ENCODE assay signal across 16 cellular contexts in genomic region chr22:20400606-20401375, GRCh38. TPM values are rescaled to one million over a fixed set of nuclear protein-coding genes. Genes with fewer than 3 reads are reported as not detected.
DNase-seq lines count a peak whose midpoint lies in the region; ATAC-seq and TF ChIP-seq lines count a peak whose summit lies in the region.
"Had no signal": no experiment of that assay in that cellular context is flagged by ENCODE, and none has a peak within 500 bp of the region (broad histone marks: within the 10 kb centered on the region; RNA-seq: fewer than 3 reads in every experiment).

No MANE protein-coding gene starts in this region.

- H3K36me3 ChIP-seq in BLaER1 (peaks cover 57% of the 10 kb centered on the region), thyroid gland (peaks cover 4 to 7% of the 10 kb centered on the region in 2 donors)

- H3K4me1 ChIP-seq in BLaER1 (peaks cover 44% of the 10 kb centered on the region), thyroid gland (peaks cover 4 to 18% of the 10 kb centered on the region in 2 donors)

- DNase-seq in ecto neural progenitor cell (ENCODE audit: low spot score): peak; percentile 22
- DNase-seq in left lobe of liver (ENCODE audit: low spot score): peak; percentile 37
- DNase-seq in thyroid gland: peak; percentile 71 to 75
- DNase-seq in NCI-H2171 treated with DMSO at 0.1 percent for 48 hours (lab: John Stamatoyannopoulos, UW): no peak
- DNase-seq in GM20000 (ENCODE audit: low spot score): no peak
- no peak for DNase-seq in activated T-cell treated with anti-CD3 and anti-CD28 coated beads, Interleukin-2, amount 50 U/mL, for 24 hours
- DNase-seq in activated T-helper 2 cell treated with anti-CD3 and anti-CD28 coated beads, Interferon-gamma antibody, Interleukin-2, Interleukin-4, amounts not matched to agents 10 μg/mL and 5 μg/mL and 100 μg/mL, durations not matched to agents 14 hours and 24 hours and 36 hours (ENCODE audit: low spot score): no peak
- DNase-seq: 8988T; CD8-positive, alpha-beta T cell; COR-L47; DMS153; DMS79 treated with DMSO at 0.1 percent for 48 hours; EL had no signal

- peaks cover 54% of the 10 kb centered on the region for H3K36me3 Mint-ChIP-seq in activated T-cell treated with anti-CD3 and anti-CD28 coated beads, Interleukin-2, amount 50 U/mL, for 24 hours (ENCODE audit: low read depth)
- peaks cover 24% of the 10 kb centered on the region for H3K36me3 Mint-ChIP-seq in activated T-helper 2 cell treated with anti-CD3 and anti-CD28 coated beads, Interferon-gamma antibody, Interleukin-2, Interleukin-4, amounts not matched to agents 10 μg/mL and 5 μg/mL and 100 μg/mL, durations not matched to agents 14 hours and 24 hours and 36 hours (ENCODE audit: low read depth)

- no peaks in the 10 kb centered on the region for H3K27me3 Mint-ChIP-seq in activated T-cell treated with anti-CD3 and anti-CD28 coated beads, Interleukin-2, amount 50 U/mL, for 24 hours
- no peaks in the 10 kb centered on the region for H3K27me3 Mint-ChIP-seq in activated T-helper 2 cell treated with anti-CD3 and anti-CD28 coated beads, Interferon-gamma antibody, Interleukin-2, Interleukin-4, amounts not matched to agents 10 μg/mL and 5 μg/mL and 100 μg/mL, durations not matched to agents 14 hours and 24 hours and 36 hours (ENCODE audit: low read depth)

- H3K27ac Mint-ChIP-seq in activated T-cell treated with anti-CD3 and anti-CD28 coated beads, Interleukin-2, amount 50 U/mL, for 24 hours: no peak overlapping the region
- H3K27ac Mint-ChIP-seq in activated T-helper 2 cell treated with anti-CD3 and anti-CD28 coated beads, Interferon-gamma antibody, Interleukin-2, Interleukin-4, amounts not matched to agents 10 μg/mL and 5 μg/mL and 100 μg/mL, durations not matched to agents 14 hours and 24 hours and 36 hours: no peak overlapping the region
- H3K27ac Mint-ChIP-seq: CD8-positive, alpha-beta T cell had no signal

- no peak overlapping the region for H3K4me3 ChIP-seq in BLaER1
- H3K4me3 ChIP-seq in thyroid gland (replicated peaks in 1 of 3): no peak overlapping the region

- no peaks in the 10 kb centered on the region for H3K9me3 ChIP-seq in BLaER1
- no peaks in the 10 kb centered on the region for H3K9me3 ChIP-seq in thyroid gland

- no peak overlapping the region for H3K27ac ChIP-seq in BLaER1
- no peak overlapping the region for H3K27ac ChIP-seq in thyroid gland
- H3K27ac ChIP-seq: C4-2B had no signal

- peak overlapping the region; percentile 52 for H3K4me2 ChIP-seq in BLaER1

- peak overlapping the region; percentile 11; the same call in 1 of the 2 replicates for H3K9ac ChIP-seq in BLaER1

- H3K4me1 Mint-ChIP-seq in activated T-cell treated with anti-CD3 and anti-CD28 coated beads, Interleukin-2, amount 50 U/mL, for 24 hours (ENCODE audit: low read depth): peaks cover 21% of the 10 kb centered on the region
- H3K4me1 Mint-ChIP-seq in activated T-helper 2 cell treated with anti-CD3 and anti-CD28 coated beads, Interferon-gamma antibody, Interleukin-2, Interleukin-4, amounts not matched to agents 10 μg/mL and 5 μg/mL and 100 μg/mL, durations not matched to agents 14 hours and 24 hours and 36 hours (ENCODE audit: low read depth): peaks cover 10% of the 10 kb centered on the region

- TF ChIP-seq CTCF in thyroid gland (IDR thresholded peaks at IDR 0.05) (no peak), GM20000 (IDR thresholded peaks at IDR 0.05; ENCODE audit: extremely low read depth, missing control alignments) (no peak)

- WGBS in thyroid gland, 2 donors: 64 to 82% methylated on average over 9 to 13 of the region's 15 CpGs

- H3K4me3 Mint-ChIP-seq in activated T-cell treated with anti-CD3 and anti-CD28 coated beads, Interleukin-2, amount 50 U/mL, for 24 hours: no peak overlapping the region
- no peak overlapping the region for H3K4me3 Mint-ChIP-seq in activated T-helper 2 cell treated with anti-CD3 and anti-CD28 coated beads, Interferon-gamma antibody, Interleukin-2, Interleukin-4, amounts not matched to agents 10 μg/mL and 5 μg/mL and 100 μg/mL, durations not matched to agents 14 hours and 24 hours and 36 hours (ENCODE audit: low read depth)
- H3K4me3 Mint-ChIP-seq: CD8-positive, alpha-beta T cell had no signal

- no peaks in the 10 kb centered on the region for H3K27me3 ChIP-seq in BLaER1
- no peaks in the 10 kb centered on the region for H3K27me3 ChIP-seq in thyroid gland

- no peak for TF ChIP-seq POLR2A in thyroid gland (IDR thresholded peaks at IDR 0.05)

- intact Hi-C loops in thyroid gland (cut with DNase I): no loop called here
- intact Hi-C loops in activated T-helper 2 cell treated with anti-CD3 and anti-CD28 coated beads, Interferon-gamma antibody, Interleukin-2, Interleukin-4, amounts not matched to agents 10 μg/mL and 5 μg/mL and 100 μg/mL, durations not matched to agents 14 hours and 24 hours and 36 hours (cut with micrococcal nuclease): no loop called here

- peaks cover 85% of the 10 kb centered on the region for H4K20me1 ChIP-seq in BLaER1

- H3K9me3 Mint-ChIP-seq in activated T-cell treated with anti-CD3 and anti-CD28 coated beads, Interleukin-2, amount 50 U/mL, for 24 hours: no peaks in the 10 kb centered on the region
- H3K9me3 Mint-ChIP-seq in activated T-helper 2 cell treated with anti-CD3 and anti-CD28 coated beads, Interferon-gamma antibody, Interleukin-2, Interleukin-4, amounts not matched to agents 10 μg/mL and 5 μg/mL and 100 μg/mL, durations not matched to agents 14 hours and 24 hours and 36 hours: no peaks in the 10 kb centered on the region
- H3K9me3 Mint-ChIP-seq: CD8-positive, alpha-beta T cell had no signal

- ATAC-seq in left lobe of liver: no peak
- ATAC-seq: CD8-positive, alpha-beta T cell; HCT116 had no signal

RNA-seq across cellular contexts. Expression of gene ZNF74, which starts 6.8 kb away (rescaled TPM):
- total RNA-seq in left lobe of liver: 5.7 TPM
- 10 to 100 TPM in 3 of 4 donors, 1 to 10 TPM in 1; 9.8 to 15.0 (median 12.0) TPM for total RNA-seq in thyroid gland
- 13.2 and 14.4 TPM in 2 replicates for total RNA-seq in activated T-helper 2 cell treated with anti-CD3 and anti-CD28 coated beads, Interferon-gamma antibody, Interleukin-2, Interleukin-4, amounts not matched to agents 10 μg/mL and 5 μg/mL and 100 μg/mL, durations not matched to agents 14 hours and 24 hours and 36 hours

RNA-seq across cellular contexts. Expression of gene SCARF2, which starts 36.8 kb away (rescaled TPM):
- total RNA-seq in left lobe of liver: 2.2 TPM
- total RNA-seq in thyroid gland: 10 to 100 TPM; 14.4 to 23.1 (median 20.4) TPM
- 0.55 and 0.62 TPM in 2 replicates for total RNA-seq in activated T-helper 2 cell treated with anti-CD3 and anti-CD28 coated beads, Interferon-gamma antibody, Interleukin-2, Interleukin-4, amounts not matched to agents 10 μg/mL and 5 μg/mL and 100 μg/mL, durations not matched to agents 14 hours and 24 hours and 36 hours

Comparison
In these comparisons a context has a peak if more than half of its experiments do, and no peak if none do; other contexts are left out.
1. DNase-seq: peak in ecto neural progenitor cell (single experiment), left lobe of liver (single experiment) and thyroid gland (2 of 2); none in NCI-H2171 treated with DMSO at 0.1 percent for 48 hours (single experiment), GM20000 (single experiment), activated T-cell treated with anti-CD3 and anti-CD28 coated beads, Interleukin-2, amount 50 U/mL, for 24 hours (single experiment) and activated T-helper 2 cell treated with anti-CD3 and anti-CD28 coated beads, Interferon-gamma antibody, Interleukin-2, Interleukin-4, amounts not matched to agents 10 μg/mL and 5 μg/mL and 100 μg/mL, durations not matched to agents 14 hours and 24 hours and 36 hours (single experiment).